In genomic region chr12:15858348-15858747, GRCh38 we compare ENCODE assay signal across 1 cellular context.
TF ChIP-seq lines count a peak whose summit lies in the region.

No MANE protein-coding gene starts in this region.

TF ChIP-seq in IMR-90, 13 proteins besides CTCF, POLR2A, EP300 and RAD21:
- TF ChIP-seq ELK1 (IDR thresholded peaks at IDR 0.05; ENCODE audit: borderline replicate concordance, low read depth, low read length): no peak
- TF ChIP-seq RCOR1 (IDR thresholded peaks at IDR 0.05; ENCODE audit: insufficient replicate concordance, low read length): no peak
- no peak for TF ChIP-seq BHLHE40 (IDR thresholded peaks at IDR 0.05; ENCODE audit: low read depth, low read length)
- TF ChIP-seq USF2 (IDR thresholded peaks at IDR 0.05; ENCODE audit: low read depth, low read length): no peak
- no peak for TF ChIP-seq NFE2L2 (IDR thresholded peaks at IDR 0.05; ENCODE audit: low read depth, low read length)
- TF ChIP-seq CEBPB (IDR thresholded peaks at IDR 0.05; ENCODE audit: low read depth, low read length): no peak
- no peak for TF ChIP-seq CHD1 (IDR thresholded peaks at IDR 0.05; ENCODE audit: low read depth, low read length)
- no peak for TF ChIP-seq MAFK (IDR thresholded peaks at IDR 0.05; ENCODE audit: low read depth, low read length)
- TF ChIP-seq MXI1 (IDR thresholded peaks at IDR 0.05; ENCODE audit: borderline replicate concordance, low read depth, low read length): no peak
- TF ChIP-seq MAZ (IDR thresholded peaks at IDR 0.05; ENCODE audit: borderline replicate concordance, low read depth, low read length): no peak
- no peak for TF ChIP-seq FOS (IDR thresholded peaks at IDR 0.05; ENCODE audit: low read depth, low read length)
- no peak for TF ChIP-seq SMC3 (IDR thresholded peaks at IDR 0.05; ENCODE audit: low read depth, low read length)
- no peak for TF ChIP-seq RFX5 (IDR thresholded peaks at IDR 0.05; ENCODE audit: low read depth, low read length)
